ENCODE assay signal across 15 cellular contexts in genomic region chr16:89847930-89848297, GRCh38.
"Had no signal": no experiment of that assay in that cellular context is flagged by ENCODE, and none has a peak within 500 bp of the region (broad histone marks: within the 10 kb centered on the region; RNA-seq: fewer than 3 reads in every experiment).

No MANE protein-coding gene starts in this region.

- H3K36me3 Mint-ChIP-seq: activated naive CD4-positive, alpha-beta T cell treated with anti-CD3 and anti-CD28 coated beads, Interleukin-2, amount 50 U/mL, for 24 hours had no signal

- H3K27me3 Mint-ChIP-seq: activated B cell treated with CpG ODN at 0.5 μM for 24 hours; activated CD4-positive, alpha-beta T cell treated with anti-CD3 and anti-CD28 coated beads, Interleukin-2, amount 10 ng/mL, durations not matched to agents 7 days and 5 days; activated naive CD4-positive, alpha-beta T cell treated with anti-CD3 and anti-CD28 coated beads, Interleukin-2, amount 50 U/mL, for 24 hours; stimulated activated naive CD8-positive, alpha-beta T cell treated with anti-CD3 and anti-CD28 coated beads, Interleukin-15, Interleukin-2, amounts not matched to agents 100 ng/mL and 50 ng/mL, for 24 hours; T-helper 17 cell had no signal

- H3K27ac Mint-ChIP-seq: activated B cell treated with CpG ODN at 0.5 μM for 24 hours; activated CD4-positive, alpha-beta T cell treated with anti-CD3 and anti-CD28 coated beads, Interleukin-2, amount 10 ng/mL, durations not matched to agents 7 days and 5 days; activated naive CD4-positive, alpha-beta T cell treated with anti-CD3 and anti-CD28 coated beads, Interleukin-2, amount 50 U/mL, for 24 hours; nephron progenitor cell; stimulated activated naive CD8-positive, alpha-beta T cell treated with anti-CD3 and anti-CD28 coated beads, Interleukin-15, Interleukin-2, amounts not matched to agents 100 ng/mL and 50 ng/mL, for 24 hours; T-helper 17 cell had no signal

- H3K4me3 ChIP-seq: body of pancreas, testis had no signal

- H3K4me1 Mint-ChIP-seq: endodermal cell had no signal

- H3K27me3 ChIP-seq: body of pancreas, testis had no signal

- H3K4me3 Mint-ChIP-seq: activated B cell treated with CpG ODN at 0.5 μM for 24 hours; activated CD4-positive, alpha-beta T cell treated with anti-CD3 and anti-CD28 coated beads, Interleukin-2, amount 10 ng/mL, durations not matched to agents 7 days and 5 days; activated naive CD4-positive, alpha-beta T cell treated with anti-CD3 and anti-CD28 coated beads, Interleukin-2, amount 50 U/mL, for 24 hours; endodermal cell; nephron progenitor cell; stimulated activated naive CD8-positive, alpha-beta T cell treated with anti-CD3 and anti-CD28 coated beads, Interleukin-15, Interleukin-2, amounts not matched to agents 100 ng/mL and 50 ng/mL, for 24 hours; T-helper 17 cell had no signal

- H3K9me3 Mint-ChIP-seq: activated B cell treated with CpG ODN at 0.5 μM for 24 hours; activated CD4-positive, alpha-beta T cell treated with anti-CD3 and anti-CD28 coated beads, Interleukin-2, amount 10 ng/mL, durations not matched to agents 7 days and 5 days; activated naive CD4-positive, alpha-beta T cell treated with anti-CD3 and anti-CD28 coated beads, Interleukin-2, amount 50 U/mL, for 24 hours; endodermal cell; nephron progenitor cell; stimulated activated naive CD8-positive, alpha-beta T cell treated with anti-CD3 and anti-CD28 coated beads, Interleukin-15, Interleukin-2, amounts not matched to agents 100 ng/mL and 50 ng/mL, for 24 hours had no signal

- DNase-seq: activated B cell treated with CpG ODN at 0.5 μM for 24 hours; activated CD4-positive, alpha-beta T cell treated with anti-CD3 and anti-CD28 coated beads, Interleukin-2, amount 10 ng/mL, durations not matched to agents 7 days and 5 days; activated effector memory CD4-positive, alpha-beta T cell treated with Interleukin-2 at 50 U/mL for 16 hours; body of pancreas; dermis blood vessel endothelial cell; endodermal cell; left cardiac atrium; mammary epithelial cell; nephron progenitor cell; stimulated activated CD4-positive, alpha-beta T cell treated with anti-CD3 and anti-CD28 coated beads, Interleukin-15, amount 100 ng/mL, for 24 hours; stimulated activated CD4-positive, alpha-beta T cell treated with anti-CD3 and anti-CD28 coated beads, Interleukin-4, amount 100 ng/mL, for 24 hours; T-helper 17 cell; testis had no signal

- H3K9me3 ChIP-seq: body of pancreas, testis had no signal

- H3K27ac ChIP-seq: body of pancreas, testis had no signal

- ATAC-seq: body of pancreas, T-helper 17 cell had no signal
